ENCODE assay signal across 8 cellular contexts in genomic region chr17:35747540-35748017, GRCh38. TPM values are rescaled to one million over a fixed set of nuclear protein-coding genes. Genes with fewer than 3 reads are reported as not detected.
A peak's percentile ranks its signal among the peaks of the same experiment; 100 is the strongest.
DNase-seq lines count a peak whose midpoint lies in the region; ATAC-seq, FAIRE-seq and TF ChIP-seq lines count a peak whose summit lies in the region.

No MANE protein-coding gene starts in this region.

- H3K27me3 ChIP-seq in WERI-Rb-1 (ENCODE audit: insufficient read depth, low read depth, severe bottlenecking) = no peaks in the 10 kb centered on the region

- in situ Hi-C loops in GM13976 (cut with MboI; ENCODE audit: low sequenced_read_pairs, unreplicated experiment) = loop anchor here (25.0 kb wide), 2 partner anchors 435 to 585 kb away; no protein-coding TSS in a partner anchor
- in situ Hi-C loops in T47D (cut with HindIII; ENCODE audit: low pct_unique_long_range_greater_than_20kb, low sequenced_read_pairs) = loop anchor here (25.0 kb wide), 1 partner anchor 135 kb away; no protein-coding TSS in a partner anchor

- H3K9me3 ChIP-seq in WERI-Rb-1 (ENCODE audit: severe bottlenecking) (no peaks in the 10 kb centered on the region), kidney (ENCODE audit: control insufficient read depth in 1 of 2, low read length in 2 of 2) (no peaks in the 10 kb centered on the region)

- intact Hi-C loops in kidney (cut with DNase I) = loop anchor here (10.0 kb wide), 1 partner anchor 133 kb away; no protein-coding TSS in a partner anchor

- TF ChIP-seq CTCF in GM13976 (IDR thresholded peaks at IDR 0.05; ENCODE audit: borderline replicate concordance, control extremely low read depth, extremely low read depth, insufficient read depth, missing control alignments) = peak; percentile 88
- TF ChIP-seq CTCF in WERI-Rb-1 (IDR thresholded peaks at IDR 0.05; ENCODE audit: low read depth, low read length) = peak; percentile 90
- peak; percentile 98 for TF ChIP-seq CTCF in kidney (IDR thresholded peaks at IDR 0.05; ENCODE audit: borderline replicate concordance, extremely low read depth, insufficient read depth)

- H3K4me1 ChIP-seq in kidney (ENCODE audit: control insufficient read depth in 1 of 2, insufficient read depth in 1 of 2, low read depth in 1 of 2, low read length in 2 of 2) = peaks cover 0 to 9% of the 10 kb centered on the region in 2 donors

- DNase-seq in A172 (ENCODE audit: low spot score) (peak; percentile 74), GM13976 (ENCODE audit: low spot score) (peak; percentile 90), NCI-H2107 treated with DMSO at 0.1 percent for 48 hours (lab: John Stamatoyannopoulos, UW; ENCODE audit: unreplicated experiment) (peak; percentile 55), WERI-Rb-1 (peak; percentile 78), T47D (ENCODE audit: low read depth in 1 of 2, low spot score in 1 of 2) (peak; percentile 87 to 93), kidney (peak; percentile 86)
- DNase-seq in stimulated activated CD4-positive, alpha-beta T cell treated with anti-CD3 and anti-CD28 coated beads, Interleukin-1b, Interleukin-23, amount 100 ng/mL, for 4 hours (ENCODE audit: low read depth in 2 of 2) = peak; percentile 66 to 80

- H3K27ac ChIP-seq in WERI-Rb-1 (no peak overlapping the region), kidney (ENCODE audit: low read depth in 2 of 2, low read length in 2 of 2) (no peak overlapping the region)

- H3K4me3 ChIP-seq in WERI-Rb-1 (ENCODE audit: low read depth, low read length) = no peak overlapping the region
- no peak overlapping the region for H3K4me3 ChIP-seq in kidney (ENCODE audit: low read length in 2 of 2)

- no peak for FAIRE-seq in kidney (lab: Jason Lieb, UNC)

- no peaks in the 10 kb centered on the region for H3K36me3 ChIP-seq in WERI-Rb-1
- no peaks in the 10 kb centered on the region for H3K36me3 ChIP-seq in kidney (ENCODE audit: control insufficient read depth in 1 of 2, insufficient read depth in 2 of 2, low read length in 2 of 2)

- H3K9ac ChIP-seq in kidney (ENCODE audit: low read length in 2 of 2) = no peak overlapping the region

- no peak for ATAC-seq in GM18861 (IDR thresholded peaks at IDR 0.05; ENCODE audit: unreplicated experiment)

RNA-seq across cellular contexts. Expression of gene GAS2L2, which starts 5.5 kb away (rescaled TPM):
- total RNA-seq in A172 (2014; rRNA removed; shearing (Covaris generic)) = not detected in 2 replicates
- not detected for total RNA-seq in kidney
- polyA plus RNA-seq in kidney (ENCODE audit: insufficient read depth, low read depth, low replicate concordance) = not detected

RNA-seq across cellular contexts. Expression of gene C17orf50, which starts 13.1 kb away (rescaled TPM):
- total RNA-seq in A172 (2014; rRNA removed; shearing (Covaris generic)) = not detected in 2 replicates
- not detected for total RNA-seq in kidney
- 0.41 TPM for polyA plus RNA-seq in kidney (ENCODE audit: insufficient read depth, low read depth, low replicate concordance)

RNA-seq across cellular contexts. Expression of gene RASL10B, which starts 16.1 kb away (rescaled TPM):
- total RNA-seq in A172 (2014; rRNA removed; shearing (Covaris generic)) = 0.69 and 0.98 TPM in 2 replicates
- total RNA-seq in kidney = 2.4 TPM
- 1.5 TPM for polyA plus RNA-seq in kidney (ENCODE audit: insufficient read depth, low read depth, low replicate concordance)

RNA-seq across cellular contexts. Expression of gene MMP28, which starts 47.9 kb away (rescaled TPM):
- 0.57 and 1.6 TPM in 2 replicates for total RNA-seq in A172 (2014; rRNA removed; shearing (Covaris generic))
- total RNA-seq in kidney = 4.5 TPM
- 10.3 TPM for polyA plus RNA-seq in kidney (ENCODE audit: insufficient read depth, low read depth, low replicate concordance)
